In the genomic region with DNA sequence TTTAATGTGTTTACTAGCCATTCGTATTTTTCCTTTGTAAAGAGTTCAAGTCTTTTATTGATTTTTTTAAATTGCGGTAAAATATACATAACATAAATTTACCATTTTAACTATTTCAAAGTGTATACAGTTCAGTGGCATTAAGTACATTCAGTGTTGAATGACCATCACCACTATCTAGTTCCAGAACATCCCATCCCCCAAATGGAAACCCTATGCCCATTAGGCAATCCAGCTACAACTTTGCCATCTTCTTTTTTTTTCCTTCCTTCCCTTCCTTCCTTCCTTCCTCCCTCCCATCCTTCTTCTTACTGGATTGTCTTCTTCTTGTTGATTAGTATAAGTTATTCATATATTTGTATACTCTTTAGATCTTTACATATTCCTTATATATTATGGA, we compare ENCODE assay signal across 28 cellular contexts.
"Had no signal": no experiment of that assay in that cellular context is flagged by ENCODE, and none has a peak within 500 bp of the region (broad histone marks: within the 10 kb centered on the region; RNA-seq: fewer than 3 reads in every experiment).

No MANE protein-coding gene starts in this region.

- H3K4me1 Mint-ChIP-seq: immature natural killer cell; memory B cell; naive thymus-derived CD4-positive, alpha-beta T cell had no signal

- H3K27ac Mint-ChIP-seq: dendritic cell treated with granulocyte-macrophage colony-stimulating factor and Interleukin-4, amounts not matched to agents 40 ng/mL and 50 ng/mL, for 4 days; effector memory CD8-positive, alpha-beta T cell; endodermal cell; immature natural killer cell; memory B cell; naive thymus-derived CD4-positive, alpha-beta T cell had no signal

- H3K9me3 Mint-ChIP-seq: dendritic cell treated with granulocyte-macrophage colony-stimulating factor and Interleukin-4, amounts not matched to agents 40 ng/mL and 50 ng/mL, for 4 days; effector memory CD8-positive, alpha-beta T cell; endodermal cell; immature natural killer cell; memory B cell; naive thymus-derived CD4-positive, alpha-beta T cell had no signal

- H3K27ac ChIP-seq: colonic mucosa, epithelial cell of prostate, esophagus squamous epithelium, gastroesophageal sphincter, heart left ventricle, hepatocyte, lower lobe of right lung had no signal

- H3K36me3 Mint-ChIP-seq: immature natural killer cell; memory B cell; naive thymus-derived CD4-positive, alpha-beta T cell had no signal

- H3K4me1 ChIP-seq: colonic mucosa, gastroesophageal sphincter, lower lobe of right lung had no signal

- H3K4me3 Mint-ChIP-seq: dendritic cell treated with granulocyte-macrophage colony-stimulating factor and Interleukin-4, amounts not matched to agents 40 ng/mL and 50 ng/mL, for 4 days; effector memory CD8-positive, alpha-beta T cell; endodermal cell; immature natural killer cell; memory B cell had no signal

- H3K9me3 ChIP-seq: colonic mucosa, esophagus squamous epithelium, gastroesophageal sphincter, heart left ventricle, lower lobe of right lung had no signal

- ATAC-seq: effector memory CD8-positive, alpha-beta T cell; esophagus mucosa; gastroesophageal sphincter; heart left ventricle; left colon; left lobe of liver; left ventricle myocardium superior; lower lobe of right lung; naive thymus-derived CD4-positive, alpha-beta T cell had no signal

- DNase-seq: colonic mucosa; cortex of kidney; effector CD8-positive, alpha-beta T cell; effector memory CD8-positive, alpha-beta T cell; endodermal cell; erythroblast; esophagus squamous epithelium; foreskin fibroblast; foreskin melanocyte; hypothalamus; immature natural killer cell; islet precursor cell; kidney; kidney glomerular epithelial cell; left colon; left ventricle myocardium superior; lower lobe of right lung; mesendoderm; midbrain; naive thymus-derived CD4-positive, alpha-beta T cell had no signal

- H3K27me3 ChIP-seq: colonic mucosa, esophagus squamous epithelium, gastroesophageal sphincter, heart left ventricle, hepatocyte had no signal

- H3K4me3 ChIP-seq: colonic mucosa, esophagus squamous epithelium, gastroesophageal sphincter, heart left ventricle, hepatocyte, lower lobe of right lung had no signal

- H3K36me3 ChIP-seq: colonic mucosa had no signal
